Comparison of ENCODE assay signal across 1 cellular context in the genomic region with DNA sequence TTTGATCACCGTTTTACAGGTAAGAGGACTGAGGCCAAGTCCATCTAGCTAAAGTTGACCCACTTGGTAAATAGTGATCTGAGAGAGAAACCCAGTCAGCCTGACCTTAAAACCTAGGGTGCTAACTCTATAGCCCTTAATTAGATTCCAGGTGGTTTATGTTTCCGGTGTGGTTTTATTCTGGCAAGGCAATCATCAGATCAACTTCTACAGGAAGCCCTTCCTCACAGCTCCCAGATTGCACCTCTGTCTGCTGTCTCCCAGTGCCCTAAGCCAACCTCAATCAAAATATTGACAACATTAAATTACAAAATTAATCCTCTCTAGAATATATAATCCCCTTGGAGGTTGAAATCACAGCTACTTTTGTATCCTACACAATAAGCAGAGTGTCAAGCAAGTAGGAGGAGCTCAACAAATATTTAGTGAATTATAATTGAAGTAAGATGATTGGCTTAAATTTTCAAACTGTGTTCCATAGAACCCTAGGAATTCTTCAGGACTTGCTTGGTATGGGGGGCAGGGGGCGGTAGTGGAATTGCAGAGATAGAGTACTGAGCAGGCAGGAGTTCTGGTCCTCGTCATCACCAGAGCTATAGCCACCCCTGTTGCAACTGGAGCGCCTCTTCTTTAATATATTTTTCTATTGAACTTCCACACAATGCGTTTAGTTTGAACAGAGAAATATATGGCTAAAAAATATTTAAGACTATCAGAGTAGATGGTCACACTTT.
TF ChIP-seq lines count a peak whose summit lies in the region.

No MANE protein-coding gene starts in this region.

TF ChIP-seq in H1, 55 proteins besides CTCF, POLR2A, EP300 and RAD21:
- TF ChIP-seq CBX5 (IDR thresholded peaks at IDR 0.05; ENCODE audit: low read depth, low read length) (no peak), TEAD4 (IDR thresholded peaks at IDR 0.05; ENCODE audit: low read depth, low read length) (0 out of 2 replicates have a peak, but pooled peaks have one; percentile 19)
- TF ChIP-seq, protein P1, sequence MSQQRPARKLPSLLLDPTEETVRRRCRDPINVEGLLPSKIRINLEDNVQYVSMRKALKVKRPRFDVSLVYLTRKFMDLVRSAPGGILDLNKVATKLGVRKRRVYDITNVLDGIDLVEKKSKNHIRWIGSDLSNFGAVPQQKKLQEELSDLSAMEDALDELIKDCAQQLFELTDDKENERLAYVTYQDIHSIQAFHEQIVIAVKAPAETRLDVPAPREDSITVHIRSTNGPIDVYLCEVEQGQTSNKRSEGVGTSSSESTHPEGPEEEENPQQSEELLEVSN (IDR thresholded peaks at IDR 0.05) = no peak
